ENCODE assay signal across 8 cellular contexts in genomic region chr9:14410-14809, GRCh38. TPM values are rescaled to one million over a fixed set of nuclear protein-coding genes. Genes with fewer than 3 reads are reported as not detected.
DNase-seq lines count a peak whose midpoint lies in the region; ATAC-seq, FAIRE-seq and TF ChIP-seq lines count a peak whose summit lies in the region.
"Not testable (repeated sequence)": the region's sequence is repeated elsewhere in the genome, so short reads cannot be mapped to it uniquely, and the experiment has no call there.

No MANE protein-coding gene starts in this region.

- TF ChIP-seq CTCF in HEK293 (tag by site-specific recombination; IDR thresholded peaks at IDR 0.05); K562 (IDR thresholded peaks at IDR 0.05 in 2 of 3, conservative IDR thresholded peaks at IDR 0.05 in 1 of 3; ENCODE audit: insufficient read depth in 2 of 3, low read depth in 1 of 3, low read length in 3 of 3); endodermal cell (conservative IDR thresholded peaks at IDR 0.05); left lung (IDR thresholded peaks at IDR 0.05); nephron (IDR thresholded peaks at IDR 0.05; ENCODE audit: unreplicated experiment in 3 of 3); sigmoid colon (IDR thresholded peaks at IDR 0.05): not testable (repeated sequence)

- not testable (repeated sequence) for H2AFZ ChIP-seq in K562 (ENCODE audit: low read depth, low read length)

- H3K9me1 ChIP-seq in K562 (ENCODE audit: control insufficient read depth, insufficient read depth, low read length): not testable (repeated sequence)

- H4K20me1 ChIP-seq in K562 (replicated peaks; ENCODE audit: control insufficient read depth, insufficient read depth, low read length): not testable (repeated sequence)

- not testable (repeated sequence) for H3K4me2 ChIP-seq in K562 (ENCODE audit: insufficient read depth, low read length)

- TF ChIP-seq RAD21 in K562 (CRISPR knock-in tag; conservative IDR thresholded peaks at IDR 0.05 in 1 of 2, IDR thresholded peaks at IDR 0.05 in 1 of 2): not testable (repeated sequence)

- not testable (repeated sequence) for H3K4me1 ChIP-seq in HEK293 (ENCODE audit: control insufficient read depth, insufficient read depth, low read length); K562 (replicated peaks in 1 of 2; ENCODE audit: control insufficient read depth in 2 of 2, insufficient read depth in 2 of 2, low read length in 2 of 2); endodermal cell (ENCODE audit: control insufficient read depth, insufficient read depth, low read length); left lung; sigmoid colon

- H3K27ac Mint-ChIP-seq in endodermal cell: not testable (repeated sequence)
- peak overlapping the region; percentile 37 to 84 (median 80) for H3K27ac Mint-ChIP-seq in nephron

- not testable (repeated sequence) for H3K27ac ChIP-seq in HEK293 (ENCODE audit: extremely low read depth, low read depth, low read length); K562 (ENCODE audit: extremely low read depth, low read depth, low read length); endodermal cell (ENCODE audit: low read depth, low read length); left lung; sigmoid colon

- intact Hi-C loops in K562 (cut with micrococcal nuclease); left cardiac atrium (cut with DNase I); left lung (cut with DNase I); sigmoid colon (cut with DNase I): not testable (repeated sequence)

- in situ Hi-C loops in K562 (cut with MboI): not testable (repeated sequence)

- H3K36me3 Mint-ChIP-seq in endodermal cell (ENCODE audit: low read depth); nephron (ENCODE audit: low read depth): not testable (repeated sequence)

- CTCF ChIA-PET in HEK293 (lab: Yijun Ruan, JAX); K562 (lab: Yijun Ruan, JAX; ENCODE audit: low intra/inter-chr PET ratio): not testable (repeated sequence)

- TF ChIP-seq EP300 in K562 (IDR thresholded peaks at IDR 0.05; ENCODE audit: low read length); sigmoid colon (IDR thresholded peaks at IDR 0.05): not testable (repeated sequence)

- H3K9me3 ChIP-seq in HEK293 (ENCODE audit: control insufficient read depth, insufficient read depth, low read depth, low read length); K562 (replicated peaks; ENCODE audit: control insufficient read depth, insufficient read depth, low read depth, low read length); endodermal cell (ENCODE audit: control insufficient read depth, low read length); left lung; sigmoid colon: not testable (repeated sequence)

- H3K79me2 ChIP-seq in K562 (ENCODE audit: control insufficient read depth, insufficient read depth, low read length): not testable (repeated sequence)

- not testable (repeated sequence) for DNase-seq in K562 (ENCODE audit: extremely low read depth in 1 of 4, low spot score in 3 of 4)
- DNase-seq in endodermal cell (peak; percentile 19), left cardiac atrium (peak; percentile 35), left lung (peak; percentile 72 to 84), sigmoid colon (peak; percentile 69), ureter (ENCODE audit: low spot score) (peak; percentile 59)

- POLR2A ChIA-PET in HEK293 (lab: Yijun Ruan, JAX); K562 (lab: Yijun Ruan, JAX): not testable (repeated sequence)

- not testable (repeated sequence) for H3K4me3 ChIP-seq in HEK293 (ENCODE audit: low read depth, low read length); K562; endodermal cell (ENCODE audit: low read length); left lung; sigmoid colon

- H3K9me3 Mint-ChIP-seq in endodermal cell, nephron: not testable (repeated sequence)

- TF ChIP-seq POLR2A in K562 (conservative IDR thresholded peaks at IDR 0.05); sigmoid colon (IDR thresholded peaks at IDR 0.05): not testable (repeated sequence)

- 64% methylated on average over 6 of the region's 9 CpGs for WGBS in K562 (ENCODE audit: insufficient coverage, low coverage, missing lambda C conversion rate)
- WGBS in endodermal cell (ENCODE audit: insufficient coverage in 1 of 2, insufficient read length in 1 of 2), 2 experiments: 91% methylated on average over 6 of the region's 9 CpGs; no CpG with 5 or more reads in 1 of the 2 experiments
- 64 to 76% methylated on average over 9 of the region's 9 CpGs for WGBS in sigmoid colon, 2 donors

- ATAC-seq in K562, left cardiac atrium, left lung: not testable (repeated sequence)

- H3K9ac ChIP-seq in K562 (ENCODE audit: insufficient read depth in 1 of 2, low read depth in 2 of 2, low read length in 2 of 2); endodermal cell (ENCODE audit: extremely low read depth, low read length, poor library complexity, severe bottlenecking): not testable (repeated sequence)

- H3K27me3 Mint-ChIP-seq in endodermal cell (ENCODE audit: insufficient read depth); nephron (ENCODE audit: low read depth): not testable (repeated sequence)

- H3K4me1 Mint-ChIP-seq in endodermal cell, nephron: not testable (repeated sequence)

- BruUV-seq in K562 (replicated peaks; lab: Mats Ljungman, UMichigan): not testable (repeated sequence)

- FAIRE-seq in K562 (lab: Jason Lieb, UNC): not testable (repeated sequence)

- H3K4me3 Mint-ChIP-seq in endodermal cell: not testable (repeated sequence)
- peak overlapping the region in 1 of 3 experiments; percentile 64 for H3K4me3 Mint-ChIP-seq in nephron

- not testable (repeated sequence) for H3K27me3 ChIP-seq in K562 (ENCODE audit: control insufficient read depth in 2 of 2, insufficient read depth in 2 of 2, low read length in 2 of 2); endodermal cell (ENCODE audit: control insufficient read depth, insufficient read depth, low read length, poor library complexity, severe bottlenecking); left lung; sigmoid colon

- H3K36me3 ChIP-seq in HEK293 (ENCODE audit: control insufficient read depth in 2 of 2, insufficient read depth in 1 of 2, low read length in 2 of 2); K562 (ENCODE audit: control insufficient read depth, insufficient read depth, low read length); endodermal cell (ENCODE audit: control insufficient read depth, insufficient read depth, low read length); left lung; sigmoid colon: not testable (repeated sequence)

TF ChIP-seq in HEK293, 187 proteins besides CTCF, POLR2A, EP300 and RAD21:
- peak; percentile 52 for TF ChIP-seq ZIC2 (tag by site-specific recombination; IDR thresholded peaks at IDR 0.05)
TF ChIP-seq in HEK293: peak in this region for 1; not testable (repeated sequence) for 186.

TF ChIP-seq in K562, 482 proteins besides CTCF, POLR2A, EP300 and RAD21:
- TF ChIP-seq POLR2G (IDR thresholded peaks at IDR 0.05; ENCODE audit: low read depth, low read length): 0 out of 2 replicates have a peak, but pooled peaks have one; percentile 27
TF ChIP-seq in K562: peak in this region for 1; not testable (repeated sequence) for 481.

RNA-seq across cellular contexts. Expression of gene WASHC1, which starts 14.8 kb away (rescaled TPM):
- 18.1 and 52.3 TPM in 2 replicates for total RNA-seq in K562 (2011; cell fraction: chromatin; rRNA removed; ENCODE audit: low replicate concordance)
- total RNA-seq in K562 (2011; cell fraction: nucleolus; rRNA removed): 34.5 and 35.7 TPM in 2 replicates
- 25.3 and 28.1 TPM in 2 replicates for total RNA-seq in K562 (2011; cell fraction: nucleoplasm; rRNA removed)
- total RNA-seq in K562 (2014; rRNA removed): 15.3 and 22.0 TPM in 2 replicates
- 2.9 and 4.6 TPM in 2 replicates for total RNA-seq in K562 (2014; rRNA removed; fragmentation: Illumina TruSeq; extraction: Trizol)
- 11.0 and 12.1 TPM in 2 replicates for total RNA-seq in K562 (2015; rRNA removed; fragmentation: Illumina TruSeq; extraction: Trizol)
- total RNA-seq in K562 (2021): 22.0 and 25.6 TPM in 2 replicates
- polyA plus RNA-seq in K562 (2011; rRNA removed): 13.7 and 23.0 TPM in 2 replicates
- 9.4 and 12.7 TPM in 2 replicates for polyA plus RNA-seq in K562 (2011; cell fraction: cytosol; rRNA removed)
- 122 and 206 TPM in 2 replicates for polyA plus RNA-seq in K562 (2011; cell fraction: nucleus; rRNA removed)
- polyA plus RNA-seq in K562 (2012): 16.0 and 34.1 TPM in 2 replicates
- polyA plus RNA-seq in K562 (2014; fragmentation: Illumina TruSeq; extraction: Trizol): 7.9 and 12.1 TPM in 2 replicates
- polyA plus RNA-seq in K562 (2014; fragmentation: Nextera tagmentation; extraction: Ambion mirVana): under 1 TPM; 0.21 to 0.62 TPM
- polyA plus RNA-seq in K562 (2014; rRNA removed): 22.1 and 27.3 TPM in 2 replicates
- 3.5 and 4.1 TPM in 2 replicates for polyA minus RNA-seq in K562 (2011; rRNA and poly(A)+ RNA removed)
- 4.6 and 5.3 TPM in 2 replicates for polyA minus RNA-seq in K562 (2011; cell fraction: cytosol; rRNA and poly(A)+ RNA removed)
- 11.4 and 13.6 TPM in 2 replicates for polyA minus RNA-seq in K562 (2011; cell fraction: nucleus; rRNA and poly(A)+ RNA removed)
- total RNA-seq in endodermal cell: 10 to 100 TPM; 21.4 to 23.4 TPM
- polyA plus RNA-seq in endodermal cell (2013, experiment 1 of 2): 23.5 TPM
- polyA plus RNA-seq in endodermal cell (2013, experiment 2 of 2): 21.1 TPM
- total RNA-seq in left cardiac atrium: 10 to 100 TPM; 11.9 to 15.2 TPM
- total RNA-seq in left lung: 10 to 100 TPM; 10.5 to 10.9 TPM
- 1 to 10 TPM; 3.0 to 6.6 (median 5.1) TPM for total RNA-seq in sigmoid colon
- 10 to 100 TPM in 1 of 3 donors, 1 to 10 TPM in 2; 7.4 to 20.9 (median 7.8) TPM for polyA plus RNA-seq in sigmoid colon
- 34.6 TPM for total RNA-seq in ureter
